20 cellular contexts compared by ENCODE assay signal in the genomic region with DNA sequence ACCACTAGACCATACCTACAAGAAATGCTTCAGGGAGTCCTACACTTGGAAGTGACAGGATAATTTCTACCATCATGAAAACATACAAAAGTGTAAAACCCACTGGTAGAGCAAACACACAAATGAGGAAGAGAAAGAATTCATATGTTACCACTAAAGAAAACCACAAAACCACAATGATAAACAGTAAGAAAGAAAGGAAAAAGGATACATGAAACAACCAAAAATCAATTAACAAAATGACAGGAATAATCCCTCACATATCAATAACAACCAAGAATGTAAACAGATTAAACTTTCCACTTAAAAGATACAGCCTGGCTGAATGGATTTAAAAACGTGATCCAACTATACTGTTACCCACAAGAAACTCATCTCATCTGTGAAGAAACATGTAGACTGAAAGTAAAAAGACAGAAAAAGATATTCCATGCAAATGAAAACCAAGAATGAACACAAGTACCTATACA.
DNase-seq lines count a peak whose midpoint lies in the region; ATAC-seq, FAIRE-seq and TF ChIP-seq lines count a peak whose summit lies in the region.
"Had no signal": no experiment of that assay in that cellular context is flagged by ENCODE, and none has a peak within 500 bp of the region (broad histone marks: within the 10 kb centered on the region; RNA-seq: fewer than 3 reads in every experiment).

No MANE protein-coding gene starts in this region.

- no TSS peak for BruUV-seq in GM12878 (replicated peaks; lab: Mats Ljungman, UMichigan)

- H3K27me3 ChIP-seq in MM.1S (replicated peaks; ENCODE audit: insufficient read depth, low read length): peaks cover 18% of the 10 kb centered on the region; the same call in 1 of the 2 replicates
- no peaks in the 10 kb centered on the region for H3K27me3 ChIP-seq in GM12878 (replicated peaks in 1 of 2; ENCODE audit: control insufficient read depth in 2 of 2, insufficient read depth in 2 of 2, low read length in 1 of 2)
- no peaks in the 10 kb centered on the region for H3K27me3 ChIP-seq in osteoblast (ENCODE audit: insufficient read depth, low read length)
- H3K27me3 ChIP-seq: esophagus muscularis mucosa, right atrium auricular region, upper lobe of right lung had no signal

- in situ Hi-C loops in GM12878 (cut with MboI): no loop called here

- no peaks in the 10 kb centered on the region for H3K9me2 ChIP-seq in MM.1S (replicated peaks; ENCODE audit: insufficient read depth, low read length)

- POLR2A ChIA-PET in GM12878 (lab: Charles Lee): no interaction called here

- H3K9ac ChIP-seq in MM.1S (ENCODE audit: low read length) (no peak overlapping the region), GM12878 (ENCODE audit: control insufficient read depth, insufficient read depth, low read length) (no peak overlapping the region)

- SMC1A ChIA-PET in GM12878 (lab: Charles Lee; ENCODE audit: uncharacterized antibody, unreplicated experiment): interaction anchor here (1.2 kb wide), 1 partner anchor 19 kb away, joined by 3 read pairs; no protein-coding TSS in a partner anchor

- H3K36me3 ChIP-seq in MM.1S (replicated peaks; ENCODE audit: insufficient read depth, low read length): no peaks in the 10 kb centered on the region
- H3K36me3 ChIP-seq in GM12878 (ENCODE audit: control insufficient read depth in 2 of 2, insufficient read depth in 2 of 2, low read length in 1 of 2): no peaks in the 10 kb centered on the region
- peaks cover 10% of the 10 kb centered on the region for H3K36me3 ChIP-seq in osteoblast (ENCODE audit: insufficient read depth, low read length)
- H3K36me3 ChIP-seq: esophagus muscularis mucosa, right atrium auricular region, upper lobe of right lung had no signal

- intact Hi-C loops in GM12878 (cut with micrococcal nuclease; ENCODE audit: unreplicated experiment): loop anchor here (10.0 kb wide), 1 partner anchor 340 kb away; no protein-coding TSS in a partner anchor

- no peaks in the 10 kb centered on the region for H3K79me2 ChIP-seq in MM.1S (ENCODE audit: low read length)
- no peaks in the 10 kb centered on the region for H3K79me2 ChIP-seq in GM12878 (ENCODE audit: control insufficient read depth, insufficient read depth, low read length)
- peaks cover 92% of the 10 kb centered on the region for H3K79me2 ChIP-seq in osteoblast (ENCODE audit: insufficient read depth, low read length)

- no peaks in the 10 kb centered on the region for H3F3A ChIP-seq in MM.1S (ENCODE audit: insufficient read depth, low read length)

- DNase-seq in EH (ENCODE audit: low read depth) (peak; percentile 45), MM.1S (peak; percentile 33), GM12878 (ENCODE audit: low read depth, low spot score) (no peak), KG1 (lab: John Stamatoyannopoulos, UW) (no peak), GM19240 (ENCODE audit: insufficient read length, low spot score) (no peak), HTR-8/SVneo (ENCODE audit: insufficient read length, low spot score) (no peak), osteoblast (ENCODE audit: insufficient read length, low spot score, missing footprints) (no peak)
- DNase-seq: activated CD4-positive, alpha-beta T cell treated with anti-CD3 and anti-CD28 coated beads for 36 hours; activated T-cell treated with anti-CD3 and anti-CD28 coated beads, Interleukin-2, amount 50 U/mL, for 1 hour; AML-193; left ventricle myocardium superior; naive thymus-derived CD4-positive, alpha-beta T cell; stimulated activated CD4-positive, alpha-beta T cell treated with anti-CD3 and anti-CD28 coated beads, Interleukin-4, amount 100 ng/mL, for 1 hour; T-cell; upper lobe of right lung had no signal

- no peak overlapping the region for H2AFZ ChIP-seq in MM.1S (ENCODE audit: low read length)
- H2AFZ ChIP-seq in GM12878 (ENCODE audit: control insufficient read depth, low read depth, low read length): no peak overlapping the region
- no peak overlapping the region for H2AFZ ChIP-seq in osteoblast (ENCODE audit: low read length)

- H3K4me2 ChIP-seq in MM.1S (ENCODE audit: low read depth, low read length) (peak overlapping the region; percentile 9; the same call in 1 of the 2 replicates), GM12878 (ENCODE audit: control insufficient read depth, insufficient read depth) (no peak overlapping the region), osteoblast (ENCODE audit: insufficient read depth, low read length) (no peak overlapping the region)

- ATAC-seq in GM21515 (IDR thresholded peaks at IDR 0.05; ENCODE audit: unreplicated experiment): peak; percentile 57
- peak; percentile 54 for ATAC-seq in GM12878
- ATAC-seq: activated CD4-positive, alpha-beta T cell treated with anti-CD3 and anti-CD28 coated beads for 36 hours; left ventricle myocardium superior; naive thymus-derived CD4-positive, alpha-beta T cell; stimulated activated effector memory CD8-positive, alpha-beta T cell treated with anti-CD3 and anti-CD28 coated beads, Interleukin-12 subunit alpha, Interleukin-12 subunit beta, amount 100 ng/mL, for 72 hours; T-cell; upper lobe of right lung had no signal

- peak in 1 of 2 experiments; percentile 61; a peak in 1 of 4 replicates for TF ChIP-seq EP300 in GM12878 (IDR thresholded peaks at IDR 0.05; ENCODE audit: borderline replicate concordance in 1 of 2, control insufficient read depth in 1 of 2, low read depth in 2 of 2, low read length in 2 of 2)

- WGBS in GM12878 (ENCODE audit: insufficient coverage, insufficient replicate concordance, low lambda C conversion rate, missing lambda C conversion rate): 0% methylated on average over 1 of the region's 1 CpG

- no peaks in the 10 kb centered on the region for H4K20me1 ChIP-seq in MM.1S (ENCODE audit: insufficient read depth, low read length)
- H4K20me1 ChIP-seq in GM12878 (ENCODE audit: control insufficient read depth, insufficient read depth): no peaks in the 10 kb centered on the region
- peaks cover 2% of the 10 kb centered on the region for H4K20me1 ChIP-seq in osteoblast (ENCODE audit: insufficient read depth, low read length)

- peaks cover 27% of the 10 kb centered on the region for H3K4me1 ChIP-seq in MM.1S (ENCODE audit: low read length)
- H3K4me1 ChIP-seq in GM12878 (ENCODE audit: control insufficient read depth, insufficient read depth, low read length): peaks cover 8% of the 10 kb centered on the region
- H3K4me1 ChIP-seq in osteoblast (ENCODE audit: insufficient read depth, low read length): peaks cover 29% of the 10 kb centered on the region
- H3K4me1 ChIP-seq: right atrium auricular region, upper lobe of right lung had no signal

- FAIRE-seq in GM12878 (lab: Jason Lieb, UNC) (peak; percentile 56), HTR-8/SVneo (lab: Jason Lieb, UNC) (no peak)
- FAIRE-seq: colon had no signal

- no peak for TF ChIP-seq POLR2A in GM12878 (IDR thresholded peaks at IDR 0.05; ENCODE audit: low read depth, low read length)

- H3K9me3 ChIP-seq in MM.1S (replicated peaks; ENCODE audit: insufficient read depth, low read length) (no peaks in the 10 kb centered on the region), GM12878 (replicated peaks; ENCODE audit: control insufficient read depth, insufficient read depth, low read length) (no peaks in the 10 kb centered on the region; the same call in 1 of the 3 replicates), osteoblast (ENCODE audit: low read depth, low read length) (no peaks in the 10 kb centered on the region)

- CTCF ChIA-PET in GM12878 (lab: Yijun Ruan, JAX): no interaction called here

- no peak for TF ChIP-seq RAD21 in GM12878 (IDR thresholded peaks at IDR 0.05; ENCODE audit: insufficient read depth, low read depth, low read length)

- no peak overlapping the region for H3K4me3 ChIP-seq in MM.1S (ENCODE audit: low read length)
- H3K4me3 ChIP-seq in GM12878: no peak overlapping the region
- H3K4me3 ChIP-seq in osteoblast (ENCODE audit: insufficient read depth, low read length): no peak overlapping the region
- H3K4me3 ChIP-seq: esophagus muscularis mucosa, right atrium auricular region, upper lobe of right lung had no signal

- RAD21 ChIA-PET in GM12878 (lab: Charles Lee; ENCODE audit: unreplicated experiment): no interaction called here

- H3K27ac ChIP-seq in MM.1S (ENCODE audit: low read length) (no peak overlapping the region), GM12878 (ENCODE audit: control insufficient read depth, insufficient read depth) (no peak overlapping the region), osteoblast (ENCODE audit: low read depth, low read length) (no peak overlapping the region)
- H3K27ac ChIP-seq: esophagus muscularis mucosa, right atrium auricular region, upper lobe of right lung had no signal

- TF ChIP-seq CTCF in MM.1S (IDR thresholded peaks at IDR 0.05; ENCODE audit: low read length) (no peak), GM12878 (IDR thresholded peaks at IDR 0.05 in 2 of 3, conservative IDR thresholded peaks at IDR 0.05 in 1 of 3; ENCODE audit: control insufficient read depth in 2 of 3, extremely low read depth in 1 of 3, insufficient read depth in 1 of 3, low read depth in 3 of 3, low read length in 3 of 3) (no peak), osteoblast (IDR thresholded peaks at IDR 0.05; ENCODE audit: extremely low read depth, low read depth, low read length) (no peak)

TF ChIP-seq in GM12878, 131 proteins besides CTCF, POLR2A, EP300 and RAD21 (continues in another document):
- peak; percentile 81 for TF ChIP-seq ATF7 (IDR thresholded peaks at IDR 0.05; ENCODE audit: low read depth)
- peak; percentile 95 for TF ChIP-seq NBN (IDR thresholded peaks at IDR 0.05)
- TF ChIP-seq, protein P1, sequence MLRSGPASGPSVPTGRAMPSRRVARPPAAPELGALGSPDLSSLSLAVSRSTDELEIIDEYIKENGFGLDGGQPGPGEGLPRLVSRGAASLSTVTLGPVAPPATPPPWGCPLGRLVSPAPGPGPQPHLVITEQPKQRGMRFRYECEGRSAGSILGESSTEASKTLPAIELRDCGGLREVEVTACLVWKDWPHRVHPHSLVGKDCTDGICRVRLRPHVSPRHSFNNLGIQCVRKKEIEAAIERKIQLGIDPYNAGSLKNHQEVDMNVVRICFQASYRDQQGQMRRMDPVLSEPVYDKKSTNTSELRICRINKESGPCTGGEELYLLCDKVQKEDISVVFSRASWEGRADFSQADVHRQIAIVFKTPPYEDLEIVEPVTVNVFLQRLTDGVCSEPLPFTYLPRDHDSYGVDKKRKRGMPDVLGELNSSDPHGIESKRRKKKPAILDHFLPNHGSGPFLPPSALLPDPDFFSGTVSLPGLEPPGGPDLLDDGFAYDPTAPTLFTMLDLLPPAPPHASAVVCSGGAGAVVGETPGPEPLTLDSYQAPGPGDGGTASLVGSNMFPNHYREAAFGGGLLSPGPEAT (IDR thresholded peaks at IDR 0.05; ENCODE audit: low read depth): peak; percentile 95
- TF ChIP-seq RAD51 (IDR thresholded peaks at IDR 0.05): peak; percentile 39
- no peak for TF ChIP-seq RB1 (IDR thresholded peaks at IDR 0.05; ENCODE audit: borderline replicate concordance)

Comparison
In these comparisons a context has a peak if more than half of its experiments do, and no peak if none do; other contexts are left out.
1. DNase-seq: peak in EH (single experiment) and MM.1S (single experiment); none in GM12878 (single experiment), KG1 (single experiment), GM19240 (single experiment), HTR-8/SVneo (single experiment) and osteoblast (single experiment).